ENCODE assay signal across 8 cellular contexts in genomic region chr3:134371542-134372324, GRCh38. TPM values are rescaled to one million over a fixed set of nuclear protein-coding genes. Genes with fewer than 3 reads are reported as not detected.
DNase-seq lines count a peak whose midpoint lies in the region; ATAC-seq and TF ChIP-seq lines count a peak whose summit lies in the region.

No MANE protein-coding gene starts in this region.

- peak overlapping the region; percentile 82 for H3K4me3 Mint-ChIP-seq in WTC11

- no peaks in the 10 kb centered on the region for H3K9me3 Mint-ChIP-seq in WTC11

- H3K36me3 ChIP-seq in left ventricle myocardium inferior (peaks cover 52% of the 10 kb centered on the region), rectal smooth muscle tissue (ENCODE audit: control insufficient read depth, insufficient read depth, low read length) (peaks cover 16% of the 10 kb centered on the region)

- H3K4me1 Mint-ChIP-seq in WTC11, result peaks cover 56% of the 10 kb centered on the region

- no peaks in the 10 kb centered on the region for H3K9me3 ChIP-seq in left ventricle myocardium inferior (replicated peaks)

- peak overlapping the region; percentile 100 for H3K27ac ChIP-seq in left ventricle myocardium inferior (replicated peaks)
- peak overlapping the region; percentile 98 for H3K27ac ChIP-seq in rectal smooth muscle tissue (ENCODE audit: low read depth, low read length)

- H3K4me3 ChIP-seq in left ventricle myocardium inferior (peak overlapping the region; percentile 71), rectal smooth muscle tissue (ENCODE audit: low read length) (peak overlapping the region; percentile 67)

- H3K4me1 ChIP-seq in left ventricle myocardium inferior (peaks cover 89% of the 10 kb centered on the region), rectal smooth muscle tissue (ENCODE audit: control insufficient read depth, insufficient read depth, low read length) (peaks cover 59% of the 10 kb centered on the region)

- peak overlapping the region; percentile 79 for H3K27ac Mint-ChIP-seq in WTC11

- H3K27me3 Mint-ChIP-seq in WTC11 (ENCODE audit: low read depth), result peaks cover 16% of the 10 kb centered on the region

- H3K27me3 ChIP-seq in left ventricle myocardium inferior (ENCODE audit: low read depth), result no peaks in the 10 kb centered on the region
- no peaks in the 10 kb centered on the region for H3K27me3 ChIP-seq in rectal smooth muscle tissue (ENCODE audit: control insufficient read depth, insufficient read depth, low read length)

- TF ChIP-seq CTCF in WTC11 (IDR thresholded peaks at IDR 0.05), result no peak
- no peak for TF ChIP-seq CTCF in left ventricle myocardium inferior (IDR thresholded peaks at IDR 0.05; ENCODE audit: borderline replicate concordance)

- no peak overlapping the region for H3K9ac ChIP-seq in rectal smooth muscle tissue (ENCODE audit: low read length)

- intact Hi-C loops in left ventricle myocardium inferior (cut with micrococcal nuclease), result no loop called here

- POLR2A ChIA-PET in WTC11 (lab: Charles Lee), result interaction anchor here (1.0 to 5.6 kb wide), 5 partner anchors 7 to 95 kb away, joined by 4 to 113 read pairs (median 9); no protein-coding TSS in a partner anchor

- peaks cover 45% of the 10 kb centered on the region for H3K36me3 Mint-ChIP-seq in WTC11

- ATAC-seq in WTC11 (no peak), HG03139 (IDR thresholded peaks at IDR 0.05; ENCODE audit: unreplicated experiment) (no peak)

- DNase-seq in EL (peak; percentile 62), WTC11 (ENCODE audit: low spot score) (no peak), left ventricle myocardium inferior (no peak), NCI-H187 (lab: John Stamatoyannopoulos, UW) (no peak), SHP77 (lab: John Stamatoyannopoulos, UW) (no peak), cerebellar nuclear complex (lab: John Stamatoyannopoulos, UW) (no peak)

- CTCF ChIA-PET in WTC11 (lab: Charles Lee), result interaction anchor here (8.3 to 10.0 kb wide), 2 partner anchors 60 to 102 kb away, joined by 64 to 175 read pairs; no protein-coding TSS in a partner anchor

TF ChIP-seq in WTC11, 78 proteins besides CTCF, POLR2A, EP300 and RAD21:
- TF ChIP-seq ESRRA (CRISPR knock-in tag; IDR thresholded peaks at IDR 0.05; ENCODE audit: borderline replicate concordance), result peak; percentile 20; the same call in 1 of the 2 replicates
- TF ChIP-seq CREB1 (CRISPR knock-in tag; IDR thresholded peaks at IDR 0.05), result no peak
- TF ChIP-seq ERG (CRISPR knock-in tag; IDR thresholded peaks at IDR 0.05), result no peak

RNA-seq across cellular contexts. Expression of gene AMOTL2, which starts 2.5 kb away (rescaled TPM):
- total RNA-seq in WTC11 (2021) (76.9 to 85.4 TPM (median 79.9 TPM) in 3 replicates), left ventricle myocardium inferior (44.4 TPM)
